In genomic region chr5:159182691-159183090, GRCh38 we compare ENCODE assay signal across 1 cellular context.
TF ChIP-seq lines count a peak whose summit lies in the region.

No MANE protein-coding gene starts in this region.

TF ChIP-seq in HEK293, 187 proteins besides CTCF, POLR2A, EP300 and RAD21 (continued from another document):
- TF ChIP-seq, protein P1, sequence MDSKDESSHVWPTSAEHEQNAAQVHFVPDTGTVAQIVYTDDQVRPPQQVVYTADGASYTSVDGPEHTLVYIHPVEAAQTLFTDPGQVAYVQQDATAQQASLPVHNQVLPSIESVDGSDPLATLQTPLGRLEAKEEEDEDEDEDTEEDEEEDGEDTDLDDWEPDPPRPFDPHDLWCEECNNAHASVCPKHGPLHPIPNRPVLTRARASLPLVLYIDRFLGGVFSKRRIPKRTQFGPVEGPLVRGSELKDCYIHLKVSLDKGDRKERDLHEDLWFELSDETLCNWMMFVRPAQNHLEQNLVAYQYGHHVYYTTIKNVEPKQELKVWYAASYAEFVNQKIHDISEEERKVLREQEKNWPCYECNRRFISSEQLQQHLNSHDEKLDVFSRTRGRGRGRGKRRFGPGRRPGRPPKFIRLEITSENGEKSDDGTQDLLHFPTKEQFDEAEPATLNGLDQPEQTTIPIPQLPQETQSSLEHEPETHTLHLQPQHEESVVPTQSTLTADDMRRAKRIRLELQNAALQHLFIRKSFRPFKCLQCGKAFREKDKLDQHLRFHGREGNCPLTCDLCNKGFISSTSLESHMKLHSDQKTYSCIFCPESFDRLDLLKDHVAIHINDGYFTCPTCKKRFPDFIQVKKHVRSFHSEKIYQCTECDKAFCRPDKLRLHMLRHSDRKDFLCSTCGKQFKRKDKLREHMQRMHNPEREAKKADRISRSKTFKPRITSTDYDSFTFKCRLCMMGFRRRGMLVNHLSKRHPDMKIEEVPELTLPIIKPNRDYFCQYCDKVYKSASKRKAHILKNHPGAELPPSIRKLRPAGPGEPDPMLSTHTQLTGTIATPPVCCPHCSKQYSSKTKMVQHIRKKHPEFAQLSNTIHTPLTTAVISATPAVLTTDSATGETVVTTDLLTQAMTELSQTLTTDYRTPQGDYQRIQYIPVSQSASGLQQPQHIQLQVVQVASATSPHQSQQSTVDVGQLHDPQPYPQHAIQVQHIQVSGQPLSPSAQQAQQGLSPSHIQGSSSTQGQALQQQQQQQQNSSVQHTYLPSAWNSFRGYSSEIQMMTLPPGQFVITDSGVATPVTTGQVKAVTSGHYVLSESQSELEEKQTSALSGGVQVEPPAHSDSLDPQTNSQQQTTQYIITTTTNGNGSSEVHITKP (tag by site-specific recombination; IDR thresholded peaks at IDR 0.05) = no peak
- TF ChIP-seq, protein P2, sequence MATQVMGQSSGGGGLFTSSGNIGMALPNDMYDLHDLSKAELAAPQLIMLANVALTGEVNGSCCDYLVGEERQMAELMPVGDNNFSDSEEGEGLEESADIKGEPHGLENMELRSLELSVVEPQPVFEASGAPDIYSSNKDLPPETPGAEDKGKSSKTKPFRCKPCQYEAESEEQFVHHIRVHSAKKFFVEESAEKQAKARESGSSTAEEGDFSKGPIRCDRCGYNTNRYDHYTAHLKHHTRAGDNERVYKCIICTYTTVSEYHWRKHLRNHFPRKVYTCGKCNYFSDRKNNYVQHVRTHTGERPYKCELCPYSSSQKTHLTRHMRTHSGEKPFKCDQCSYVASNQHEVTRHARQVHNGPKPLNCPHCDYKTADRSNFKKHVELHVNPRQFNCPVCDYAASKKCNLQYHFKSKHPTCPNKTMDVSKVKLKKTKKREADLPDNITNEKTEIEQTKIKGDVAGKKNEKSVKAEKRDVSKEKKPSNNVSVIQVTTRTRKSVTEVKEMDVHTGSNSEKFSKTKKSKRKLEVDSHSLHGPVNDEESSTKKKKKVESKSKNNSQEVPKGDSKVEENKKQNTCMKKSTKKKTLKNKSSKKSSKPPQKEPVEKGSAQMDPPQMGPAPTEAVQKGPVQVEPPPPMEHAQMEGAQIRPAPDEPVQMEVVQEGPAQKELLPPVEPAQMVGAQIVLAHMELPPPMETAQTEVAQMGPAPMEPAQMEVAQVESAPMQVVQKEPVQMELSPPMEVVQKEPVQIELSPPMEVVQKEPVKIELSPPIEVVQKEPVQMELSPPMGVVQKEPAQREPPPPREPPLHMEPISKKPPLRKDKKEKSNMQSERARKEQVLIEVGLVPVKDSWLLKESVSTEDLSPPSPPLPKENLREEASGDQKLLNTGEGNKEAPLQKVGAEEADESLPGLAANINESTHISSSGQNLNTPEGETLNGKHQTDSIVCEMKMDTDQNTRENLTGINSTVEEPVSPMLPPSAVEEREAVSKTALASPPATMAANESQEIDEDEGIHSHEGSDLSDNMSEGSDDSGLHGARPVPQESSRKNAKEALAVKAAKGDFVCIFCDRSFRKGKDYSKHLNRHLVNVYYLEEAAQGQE (tag by site-specific recombination; IDR thresholded peaks at IDR 0.05) = no peak
- no peak for TF ChIP-seq ZNF433 (tag by site-specific recombination; IDR thresholded peaks at IDR 0.05; ENCODE audit: low read depth)
